ENCODE assay signal across 8 cellular contexts in the genomic region with DNA sequence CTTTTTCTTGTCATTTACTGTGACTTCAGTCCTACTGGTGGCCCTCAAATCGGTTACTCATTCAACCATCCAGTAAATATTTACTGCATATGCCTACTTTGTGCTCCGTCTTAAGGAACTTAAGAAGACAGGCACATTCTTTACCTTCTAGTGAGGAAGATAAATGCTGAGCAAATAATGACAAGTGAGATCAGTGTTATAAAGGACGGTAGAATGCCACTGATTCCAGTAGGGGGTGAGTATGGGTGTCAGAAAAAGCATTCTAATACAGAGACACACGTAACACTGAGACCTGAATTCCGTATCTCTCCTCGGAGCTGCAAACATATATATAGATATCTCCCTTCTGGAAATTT. TPM values are rescaled to one million over a fixed set of nuclear protein-coding genes. Genes with fewer than 3 reads are reported as not detected.
A peak's percentile ranks its signal among the peaks of the same experiment; 100 is the strongest.
DNase-seq lines count a peak whose midpoint lies in the region; FAIRE-seq and TF ChIP-seq lines count a peak whose summit lies in the region.

No MANE protein-coding gene starts in this region.

- TF ChIP-seq POLR2A in GM12892 (IDR thresholded peaks at IDR 0.05; ENCODE audit: low read depth, low read length) (no peak), esophagus muscularis mucosa (IDR thresholded peaks at IDR 0.05; ENCODE audit: low read depth) (no peak)

- peaks cover 29 to 53% (median 45%) of the 10 kb centered on the region in 4 donors for H3K4me1 ChIP-seq in esophagus muscularis mucosa

- WGBS in esophagus muscularis mucosa: 41% methylated on average over 6 of the region's 6 CpGs

- intact Hi-C loops in esophagus muscularis mucosa (cut with DNase I): no loop called here

- DNase-seq in GM12892 (ENCODE audit: insufficient read length) (no peak), RKO (ENCODE audit: low spot score) (peak; percentile 65), esophagus muscularis mucosa (ENCODE audit: extremely low spot score) (no peak), skeletal muscle cell (ENCODE audit: low read depth) (no peak), NCI-H345 treated with DMSO at 0.1 percent for 48 hours (lab: John Stamatoyannopoulos, UW; ENCODE audit: unreplicated experiment) (no peak), mesenteric fat pad (ENCODE audit: low spot score) (no peak), C1 segment of cervical spinal cord (lab: John Stamatoyannopoulos, UW) (no peak)
- no peak for DNase-seq in stimulated activated CD8-positive, alpha-beta memory T cell treated with anti-CD3 and anti-CD28 coated beads, Interleukin-4, amount 100 ng/mL, for 48 hours

- H3K36me3 ChIP-seq in esophagus muscularis mucosa: peaks cover 11 to 29% (median 25%) of the 10 kb centered on the region in 4 donors

- H3K27me3 ChIP-seq in esophagus muscularis mucosa: no peaks in the 10 kb centered on the region

- no peak for TF ChIP-seq CTCF in esophagus muscularis mucosa (IDR thresholded peaks at IDR 0.05)

- no peak for TF ChIP-seq EP300 in esophagus muscularis mucosa (IDR thresholded peaks at IDR 0.05)

- H3K4me3 ChIP-seq in esophagus muscularis mucosa (peak overlapping the region; percentile 72 to 86 (median 79)), skeletal muscle cell (ENCODE audit: low read depth, low read length) (peak overlapping the region; percentile 89)

- FAIRE-seq in GM12892 (lab: Jason Lieb, UNC): peak; percentile 14

- H3K27ac ChIP-seq in esophagus muscularis mucosa (replicated peaks in 1 of 4): peak overlapping the region; percentile 90 to 95 (median 92)

- H3K9me3 ChIP-seq in esophagus muscularis mucosa: no peaks in the 10 kb centered on the region

RNA-seq across cellular contexts. Expression of gene ANKRD42, which starts 1.6 kb away (rescaled TPM):
- 2.5 TPM for polyA plus RNA-seq in GM12892 (2012; ENCODE audit: missing spikeins)
- total RNA-seq in esophagus muscularis mucosa (10 to 100 TPM; 11.8 to 13.0 (median 12.6) TPM), mesenteric fat pad (9.2 TPM)

RNA-seq across cellular contexts. Expression of gene PCF11, which starts 38.2 kb away (rescaled TPM):
- polyA plus RNA-seq in GM12892 (2012; ENCODE audit: missing spikeins): 42.9 TPM
- total RNA-seq in esophagus muscularis mucosa (10 to 100 TPM; 32.3 to 58.0 (median 41.9) TPM), mesenteric fat pad (51.7 TPM)
